1 cellular context compared by ENCODE assay signal in the genomic region with DNA sequence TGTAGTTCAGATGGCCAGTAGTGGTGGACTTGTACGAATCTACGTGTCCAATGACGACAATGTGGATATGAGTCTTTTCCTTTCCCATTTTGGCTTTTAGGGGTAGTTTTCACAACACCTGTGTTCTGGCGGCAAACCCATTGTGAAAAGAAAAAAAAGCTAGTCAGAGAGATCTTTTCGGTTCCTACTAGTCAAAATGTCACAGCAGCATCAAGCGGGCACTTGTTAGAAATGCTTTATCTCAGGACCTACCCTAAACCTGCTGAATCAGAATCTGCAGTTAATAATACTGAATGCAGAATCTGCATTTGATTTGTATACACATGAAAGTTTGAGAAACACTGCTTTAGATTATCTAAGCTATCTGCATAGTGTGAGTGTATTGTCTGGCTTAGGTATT.
TF ChIP-seq lines count a peak whose summit lies in the region.

No MANE protein-coding gene starts in this region.

TF ChIP-seq in WTC11, 78 proteins besides CTCF, POLR2A, EP300 and RAD21 (continued from another document):
- TF ChIP-seq, protein P1, sequence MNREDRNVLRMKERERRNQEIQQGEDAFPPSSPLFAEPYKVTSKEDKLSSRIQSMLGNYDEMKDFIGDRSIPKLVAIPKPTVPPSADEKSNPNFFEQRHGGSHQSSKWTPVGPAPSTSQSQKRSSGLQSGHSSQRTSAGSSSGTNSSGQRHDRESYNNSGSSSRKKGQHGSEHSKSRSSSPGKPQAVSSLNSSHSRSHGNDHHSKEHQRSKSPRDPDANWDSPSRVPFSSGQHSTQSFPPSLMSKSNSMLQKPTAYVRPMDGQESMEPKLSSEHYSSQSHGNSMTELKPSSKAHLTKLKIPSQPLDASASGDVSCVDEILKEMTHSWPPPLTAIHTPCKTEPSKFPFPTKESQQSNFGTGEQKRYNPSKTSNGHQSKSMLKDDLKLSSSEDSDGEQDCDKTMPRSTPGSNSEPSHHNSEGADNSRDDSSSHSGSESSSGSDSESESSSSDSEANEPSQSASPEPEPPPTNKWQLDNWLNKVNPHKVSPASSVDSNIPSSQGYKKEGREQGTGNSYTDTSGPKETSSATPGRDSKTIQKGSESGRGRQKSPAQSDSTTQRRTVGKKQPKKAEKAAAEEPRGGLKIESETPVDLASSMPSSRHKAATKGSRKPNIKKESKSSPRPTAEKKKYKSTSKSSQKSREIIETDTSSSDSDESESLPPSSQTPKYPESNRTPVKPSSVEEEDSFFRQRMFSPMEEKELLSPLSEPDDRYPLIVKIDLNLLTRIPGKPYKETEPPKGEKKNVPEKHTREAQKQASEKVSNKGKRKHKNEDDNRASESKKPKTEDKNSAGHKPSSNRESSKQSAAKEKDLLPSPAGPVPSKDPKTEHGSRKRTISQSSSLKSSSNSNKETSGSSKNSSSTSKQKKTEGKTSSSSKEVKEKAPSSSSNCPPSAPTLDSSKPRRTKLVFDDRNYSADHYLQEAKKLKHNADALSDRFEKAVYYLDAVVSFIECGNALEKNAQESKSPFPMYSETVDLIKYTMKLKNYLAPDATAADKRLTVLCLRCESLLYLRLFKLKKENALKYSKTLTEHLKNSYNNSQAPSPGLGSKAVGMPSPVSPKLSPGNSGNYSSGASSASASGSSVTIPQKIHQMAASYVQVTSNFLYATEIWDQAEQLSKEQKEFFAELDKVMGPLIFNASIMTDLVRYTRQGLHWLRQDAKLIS (CRISPR knock-in tag; IDR thresholded peaks at IDR 0.05; ENCODE audit: borderline replicate concordance), result no peak
- TF ChIP-seq, protein P2, sequence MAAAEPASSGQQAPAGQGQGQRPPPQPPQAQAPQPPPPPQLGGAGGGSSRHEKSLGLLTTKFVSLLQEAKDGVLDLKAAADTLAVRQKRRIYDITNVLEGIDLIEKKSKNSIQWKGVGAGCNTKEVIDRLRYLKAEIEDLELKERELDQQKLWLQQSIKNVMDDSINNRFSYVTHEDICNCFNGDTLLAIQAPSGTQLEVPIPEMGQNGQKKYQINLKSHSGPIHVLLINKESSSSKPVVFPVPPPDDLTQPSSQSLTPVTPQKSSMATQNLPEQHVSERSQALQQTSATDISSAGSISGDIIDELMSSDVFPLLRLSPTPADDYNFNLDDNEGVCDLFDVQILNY (CRISPR knock-in tag; IDR thresholded peaks at IDR 0.05), result no peak
- TF ChIP-seq GRHL2 (CRISPR knock-in tag; IDR thresholded peaks at IDR 0.05; ENCODE audit: insufficient replicate concordance, severe bottlenecking), result no peak
- TF ChIP-seq, protein P3, sequence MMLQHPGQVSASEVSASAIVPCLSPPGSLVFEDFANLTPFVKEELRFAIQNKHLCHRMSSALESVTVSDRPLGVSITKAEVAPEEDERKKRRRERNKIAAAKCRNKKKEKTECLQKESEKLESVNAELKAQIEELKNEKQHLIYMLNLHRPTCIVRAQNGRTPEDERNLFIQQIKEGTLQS (CRISPR knock-in tag; conservative IDR thresholded peaks at IDR 0.05), result no peak
- no peak for TF ChIP-seq ZNF416 (CRISPR knock-in tag; IDR thresholded peaks at IDR 0.05)
- TF ChIP-seq OVOL2 (CRISPR knock-in tag; IDR thresholded peaks at IDR 0.05; ENCODE audit: borderline replicate concordance), result no peak
- no peak for TF ChIP-seq SOX15 (CRISPR knock-in tag; IDR thresholded peaks at IDR 0.05)
- TF ChIP-seq, protein P4, sequence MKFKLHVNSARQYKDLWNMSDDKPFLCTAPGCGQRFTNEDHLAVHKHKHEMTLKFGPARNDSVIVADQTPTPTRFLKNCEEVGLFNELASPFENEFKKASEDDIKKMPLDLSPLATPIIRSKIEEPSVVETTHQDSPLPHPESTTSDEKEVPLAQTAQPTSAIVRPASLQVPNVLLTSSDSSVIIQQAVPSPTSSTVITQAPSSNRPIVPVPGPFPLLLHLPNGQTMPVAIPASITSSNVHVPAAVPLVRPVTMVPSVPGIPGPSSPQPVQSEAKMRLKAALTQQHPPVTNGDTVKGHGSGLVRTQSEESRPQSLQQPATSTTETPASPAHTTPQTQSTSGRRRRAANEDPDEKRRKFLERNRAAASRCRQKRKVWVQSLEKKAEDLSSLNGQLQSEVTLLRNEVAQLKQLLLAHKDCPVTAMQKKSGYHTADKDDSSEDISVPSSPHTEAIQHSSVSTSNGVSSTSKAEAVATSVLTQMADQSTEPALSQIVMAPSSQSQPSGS (CRISPR knock-in tag; IDR thresholded peaks at IDR 0.05; ENCODE audit: borderline replicate concordance, low read depth), result no peak
- TF ChIP-seq, protein P5, sequence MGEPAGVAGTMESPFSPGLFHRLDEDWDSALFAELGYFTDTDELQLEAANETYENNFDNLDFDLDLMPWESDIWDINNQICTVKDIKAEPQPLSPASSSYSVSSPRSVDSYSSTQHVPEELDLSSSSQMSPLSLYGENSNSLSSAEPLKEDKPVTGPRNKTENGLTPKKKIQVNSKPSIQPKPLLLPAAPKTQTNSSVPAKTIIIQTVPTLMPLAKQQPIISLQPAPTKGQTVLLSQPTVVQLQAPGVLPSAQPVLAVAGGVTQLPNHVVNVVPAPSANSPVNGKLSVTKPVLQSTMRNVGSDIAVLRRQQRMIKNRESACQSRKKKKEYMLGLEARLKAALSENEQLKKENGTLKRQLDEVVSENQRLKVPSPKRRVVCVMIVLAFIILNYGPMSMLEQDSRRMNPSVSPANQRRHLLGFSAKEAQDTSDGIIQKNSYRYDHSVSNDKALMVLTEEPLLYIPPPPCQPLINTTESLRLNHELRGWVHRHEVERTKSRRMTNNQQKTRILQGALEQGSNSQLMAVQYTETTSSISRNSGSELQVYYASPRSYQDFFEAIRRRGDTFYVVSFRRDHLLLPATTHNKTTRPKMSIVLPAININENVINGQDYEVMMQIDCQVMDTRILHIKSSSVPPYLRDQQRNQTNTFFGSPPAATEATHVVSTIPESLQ (CRISPR knock-in tag; IDR thresholded peaks at IDR 0.05), result no peak
- no peak for TF ChIP-seq NFE2L1 (CRISPR knock-in tag; IDR thresholded peaks at IDR 0.05)
- no peak for TF ChIP-seq ZNF263 (CRISPR knock-in tag; IDR thresholded peaks at IDR 0.05; ENCODE audit: low read depth)
- TF ChIP-seq, protein P6, sequence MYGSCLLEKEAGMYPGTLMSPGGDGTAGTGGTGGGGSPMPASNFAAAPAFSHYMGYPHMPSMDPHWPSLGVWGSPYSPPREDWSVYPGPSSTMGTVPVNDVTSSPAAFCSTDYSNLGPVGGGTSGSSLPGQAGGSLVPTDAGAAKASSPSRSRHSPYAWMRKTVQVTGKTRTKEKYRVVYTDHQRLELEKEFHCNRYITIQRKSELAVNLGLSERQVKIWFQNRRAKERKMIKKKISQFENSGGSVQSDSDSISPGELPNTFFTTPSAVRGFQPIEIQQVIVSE (CRISPR knock-in tag; IDR thresholded peaks at IDR 0.05; ENCODE audit: borderline replicate concordance), result no peak
- TF ChIP-seq CREM (CRISPR knock-in tag; IDR thresholded peaks at IDR 0.05), result no peak
- no peak for TF ChIP-seq NR2C2 (CRISPR knock-in tag; IDR thresholded peaks at IDR 0.05)
